ENCODE assay signal across 18 cellular contexts in genomic region chr5:112660359-112660758, GRCh38.
"Had no signal": no experiment of that assay in that cellular context is flagged by ENCODE, and none has a peak within 500 bp of the region (broad histone marks: within the 10 kb centered on the region; RNA-seq: fewer than 3 reads in every experiment).

No MANE protein-coding gene starts in this region.

- H3K4me1 ChIP-seq: neural progenitor cell, pancreas, parathyroid adenoma, prostate gland, psoas muscle, right atrium auricular region, right lobe of liver, sigmoid colon, spleen had no signal

- H3K36me3 ChIP-seq: neural progenitor cell, neutrophil, ovary, pancreas, prostate gland, right atrium auricular region, right lobe of liver, sigmoid colon, spleen had no signal

- H3K27ac ChIP-seq: neural progenitor cell, neutrophil, ovary, pancreas, parathyroid adenoma, prostate gland, psoas muscle, right atrium auricular region, right lobe of liver, sigmoid colon, skin epidermis, spleen had no signal

- ATAC-seq: naive thymus-derived CD8-positive, alpha-beta T cell; natural killer cell; natural killer cell treated with Interleukin-12 subunit alpha and Interleukin-12 subunit beta and Interleukin-15 and Interleukin-18, amount 100 ng/mL, for 72 hours; pancreas; psoas muscle; right cardiac atrium; right lobe of liver; sciatic nerve had no signal

- H3K9me3 ChIP-seq: neutrophil, ovary, pancreas, prostate gland, right lobe of liver had no signal

- H3K4me3 ChIP-seq: neural progenitor cell, ovary, pancreas, prostate gland, psoas muscle, right atrium auricular region, right lobe of liver, sigmoid colon, skin epidermis, smooth muscle cell, spleen had no signal
